Comparison of ENCODE assay signal across 1 cellular context in the genomic region with DNA sequence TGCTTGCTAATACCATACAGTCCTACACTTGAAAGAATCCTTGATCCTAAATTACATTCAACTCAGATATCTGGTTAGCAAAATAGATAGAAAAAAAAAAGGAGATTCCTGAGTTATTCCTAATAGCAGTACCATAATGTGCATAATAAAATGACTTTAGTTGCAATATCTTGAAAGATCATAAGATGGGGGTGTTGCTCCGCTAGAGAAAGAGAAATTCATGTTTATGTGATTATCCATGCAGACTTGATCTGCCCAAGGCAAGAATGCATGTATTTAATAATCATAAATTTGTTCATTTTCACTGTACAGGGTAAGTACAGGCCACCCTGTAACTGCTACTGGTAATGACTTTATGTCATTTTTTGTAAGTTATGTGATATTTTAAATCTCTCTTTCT.
TF ChIP-seq lines count a peak whose summit lies in the region.

No MANE protein-coding gene starts in this region.

TF ChIP-seq in K562, 482 proteins besides CTCF, POLR2A, EP300 and RAD21 (continued from another document):
- no peak for TF ChIP-seq CEBPZ (IDR thresholded peaks at IDR 0.05; ENCODE audit: borderline replicate concordance, low read depth, low read length)
TF ChIP-seq in K562: peak in this region for 0.
